ENCODE assay signal across 10 cellular contexts in the genomic region with DNA sequence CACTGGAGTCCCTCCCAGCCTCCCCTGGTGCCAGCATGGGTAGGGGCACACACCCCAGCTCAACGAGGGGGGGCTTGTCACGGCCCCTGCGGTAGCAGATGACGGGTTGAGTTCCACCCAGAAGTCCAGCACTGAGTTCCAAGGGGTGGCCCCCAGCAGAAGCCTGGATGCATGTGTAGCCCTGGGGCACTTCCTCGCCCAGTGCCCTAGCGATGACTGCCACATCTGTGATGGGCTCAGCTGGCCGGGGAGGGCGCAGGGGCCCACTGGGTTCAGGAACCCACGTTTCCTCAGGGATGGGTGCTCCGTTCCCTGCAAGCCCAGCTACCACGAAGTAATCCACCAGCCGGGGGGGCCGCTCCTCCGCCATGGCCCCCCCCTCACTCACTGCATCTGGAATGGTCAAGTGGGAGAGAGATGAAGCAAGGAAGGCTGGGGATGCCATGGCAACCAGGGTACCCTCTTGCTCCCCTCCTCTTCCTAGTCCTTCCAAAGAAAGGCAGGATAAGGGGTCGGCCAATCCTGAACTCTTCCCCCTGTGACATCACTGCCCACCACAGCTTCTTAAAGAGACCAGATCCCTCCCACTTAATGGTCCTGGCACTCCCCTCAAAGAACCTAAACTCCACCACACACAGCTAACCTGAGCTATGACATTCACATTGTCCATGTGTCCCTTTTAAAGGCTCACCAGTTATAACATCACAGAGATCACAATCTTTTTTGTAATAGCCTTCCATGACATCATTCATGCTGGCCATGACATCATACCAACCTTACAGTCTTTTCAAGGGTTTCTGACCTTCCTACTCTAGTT. TPM values are rescaled to one million over a fixed set of nuclear protein-coding genes. Genes with fewer than 3 reads are reported as not detected.
DNase-seq lines count a peak whose midpoint lies in the region; ATAC-seq and TF ChIP-seq lines count a peak whose summit lies in the region.
"Had no signal": no experiment of that assay in that cellular context is flagged by ENCODE, and none has a peak within 500 bp of the region (broad histone marks: within the 10 kb centered on the region; RNA-seq: fewer than 3 reads in every experiment).

No MANE protein-coding gene starts in this region.

- peaks cover 43% of the 10 kb centered on the region for H3K4me1 Mint-ChIP-seq in activated naive CD4-positive, alpha-beta T cell treated with anti-CD3 and anti-CD28 coated beads, Interleukin-2, amount 10 ng/mL, durations not matched to agents 7 days and 5 days
- H3K4me1 Mint-ChIP-seq in activated naive CD8-positive, alpha-beta T cell (ENCODE audit: low read depth), result peaks cover 30% of the 10 kb centered on the region

- H3K27ac ChIP-seq in lower lobe of right lung (peak overlapping the region; percentile 93), upper lobe of left lung (peak overlapping the region; percentile 98 to 100 (median 98))

- no peak for TF ChIP-seq EP300 in upper lobe of left lung (IDR thresholded peaks at IDR 0.05)

- WGBS in upper lobe of left lung, 2 donors, result 75 to 84% methylated on average over 11 to 15 of the region's 15 CpGs

- TF ChIP-seq POLR2A in upper lobe of left lung (IDR thresholded peaks at IDR 0.05), result no peak

- H3K4me3 Mint-ChIP-seq in activated naive CD4-positive, alpha-beta T cell treated with anti-CD3 and anti-CD28 coated beads, Interleukin-2, amount 10 ng/mL, durations not matched to agents 7 days and 5 days, result peak overlapping the region; percentile 96
- H3K4me3 Mint-ChIP-seq in activated naive CD8-positive, alpha-beta T cell, result peak overlapping the region; percentile 92

- CTCF ChIA-PET in activated naive CD4-positive, alpha-beta T cell treated with anti-CD3 and anti-CD28 coated beads, Interleukin-2, amount 10 ng/mL, durations not matched to agents 7 days and 5 days (lab: Charles Lee), result interaction anchor here (0.7 to 3.3 kb wide), 13 partner anchors 11 to 267 kb away, joined by 3 to 23 read pairs (median 5); partner anchors contain the start of genes CREB3L4, GATAD2B, JTB and RAB13

- no peaks in the 10 kb centered on the region for H3K27me3 ChIP-seq in lower lobe of right lung (ENCODE audit: low read depth)
- no peaks in the 10 kb centered on the region for H3K27me3 ChIP-seq in upper lobe of left lung

- DNase-seq in activated naive CD4-positive, alpha-beta T cell treated with anti-CD3 and anti-CD28 coated beads, Interleukin-2, amount 10 ng/mL, durations not matched to agents 7 days and 5 days, result no peak
- no peak for DNase-seq in activated naive CD4-positive, alpha-beta T cell treated with anti-CD3 and anti-CD28 coated beads, Interleukin-2, amount 50 U/mL, for 16 hours
- no peak for DNase-seq in lower lobe of right lung
- peak in 1 of 2 donors; percentile 77 for DNase-seq in upper lobe of left lung
- DNase-seq in LoVo (ENCODE audit: low spot score), result no peak
- DNase-seq in NCI-H1436 treated with DMSO at 0.1 percent for 48 hours (lab: John Stamatoyannopoulos, UW), result no peak
- DNase-seq in mucosa of gallbladder (ENCODE audit: low spot score), result no peak
- DNase-seq: COR-L47, NCI-H2227 treated with DMSO at 0.1 percent for 48 hours had no signal

- peaks cover 34% of the 10 kb centered on the region for H3K4me1 ChIP-seq in lower lobe of right lung
- H3K4me1 ChIP-seq in upper lobe of left lung, result peaks cover 22 to 31% (median 28%) of the 10 kb centered on the region in 4 donors

- peak overlapping the region; percentile 99 for H3K27ac Mint-ChIP-seq in activated naive CD4-positive, alpha-beta T cell treated with anti-CD3 and anti-CD28 coated beads, Interleukin-2, amount 10 ng/mL, durations not matched to agents 7 days and 5 days
- H3K27ac Mint-ChIP-seq in activated naive CD8-positive, alpha-beta T cell, result peak overlapping the region; percentile 91

- H3K36me3 ChIP-seq in lower lobe of right lung (peaks cover 66% of the 10 kb centered on the region), upper lobe of left lung (peaks cover 10 to 68% (median 49%) of the 10 kb centered on the region in 4 donors)

- no peaks in the 10 kb centered on the region for H3K9me3 Mint-ChIP-seq in activated naive CD4-positive, alpha-beta T cell treated with anti-CD3 and anti-CD28 coated beads, Interleukin-2, amount 10 ng/mL, durations not matched to agents 7 days and 5 days
- H3K9me3 Mint-ChIP-seq in activated naive CD8-positive, alpha-beta T cell (ENCODE audit: low read depth), result no peaks in the 10 kb centered on the region

- TF ChIP-seq CTCF in lower lobe of right lung (IDR thresholded peaks at IDR 0.05) (no peak), upper lobe of left lung (IDR thresholded peaks at IDR 0.05) (no peak)

- H3K36me3 Mint-ChIP-seq in activated naive CD4-positive, alpha-beta T cell treated with anti-CD3 and anti-CD28 coated beads, Interleukin-2, amount 10 ng/mL, durations not matched to agents 7 days and 5 days, result peaks cover 69% of the 10 kb centered on the region
- peaks cover 2% of the 10 kb centered on the region for H3K36me3 Mint-ChIP-seq in activated naive CD8-positive, alpha-beta T cell

- ATAC-seq in lower lobe of right lung, result no peak
- ATAC-seq in upper lobe of left lung (ENCODE audit: low FRiP score in 2 of 2), result no peak

- H3K4me3 ChIP-seq in lower lobe of right lung (peak overlapping the region; percentile 88), upper lobe of left lung (peak overlapping the region in 3 of 4 donors; percentile 97 to 99 (median 98))

- intact Hi-C loops in lower lobe of right lung (cut with DNase I), result no loop called here

- H3K9me3 ChIP-seq in lower lobe of right lung (no peaks in the 10 kb centered on the region), upper lobe of left lung (no peaks in the 10 kb centered on the region)

- peaks cover 4% of the 10 kb centered on the region for H3K27me3 Mint-ChIP-seq in activated naive CD4-positive, alpha-beta T cell treated with anti-CD3 and anti-CD28 coated beads, Interleukin-2, amount 10 ng/mL, durations not matched to agents 7 days and 5 days
- no peaks in the 10 kb centered on the region for H3K27me3 Mint-ChIP-seq in activated naive CD8-positive, alpha-beta T cell

RNA-seq across cellular contexts. Expression of gene DENND4B, which starts 2.3 kb away (rescaled TPM):
- total RNA-seq in lower lobe of right lung (95.4 TPM), upper lobe of left lung (100 to 1,000 TPM in 4 of 6 donors, 10 to 100 TPM in 2; 43.3 to 151 (median 103) TPM), mucosa of gallbladder (65.2 TPM)

RNA-seq across cellular contexts. Expression of gene CRTC2, which starts 14.2 kb away (rescaled TPM):
- total RNA-seq in lower lobe of right lung (55.8 TPM), upper lobe of left lung (10 to 100 TPM; 19.4 to 93.2 (median 37.6) TPM), mucosa of gallbladder (60.6 TPM)

RNA-seq across cellular contexts. Expression of gene SLC39A1, which starts 19.1 kb away (rescaled TPM):
- total RNA-seq in lower lobe of right lung (98.4 TPM), upper lobe of left lung (100 to 1,000 TPM in 3 of 6 donors, 10 to 100 TPM in 3; 41.9 to 145 (median 102) TPM), mucosa of gallbladder (119 TPM)

RNA-seq across cellular contexts. Expression of gene GATAD2B, which starts 21.4 kb away (rescaled TPM):
- total RNA-seq in lower lobe of right lung (50.2 TPM), upper lobe of left lung (10 to 100 TPM; 16.0 to 50.3 (median 37.8) TPM), mucosa of gallbladder (42.5 TPM)

RNA-seq across cellular contexts. Expression of gene CREB3L4, which starts 23.5 kb away (rescaled TPM):
- 12.2 TPM for total RNA-seq in lower lobe of right lung
- total RNA-seq in upper lobe of left lung, result 10 to 100 TPM in 3 of 6 donors, 1 to 10 TPM in 3; 4.7 to 17.4 (median 9.4) TPM
- total RNA-seq in mucosa of gallbladder, result 18.5 TPM
